ENCODE assay signal across 8 cellular contexts in the genomic region with DNA sequence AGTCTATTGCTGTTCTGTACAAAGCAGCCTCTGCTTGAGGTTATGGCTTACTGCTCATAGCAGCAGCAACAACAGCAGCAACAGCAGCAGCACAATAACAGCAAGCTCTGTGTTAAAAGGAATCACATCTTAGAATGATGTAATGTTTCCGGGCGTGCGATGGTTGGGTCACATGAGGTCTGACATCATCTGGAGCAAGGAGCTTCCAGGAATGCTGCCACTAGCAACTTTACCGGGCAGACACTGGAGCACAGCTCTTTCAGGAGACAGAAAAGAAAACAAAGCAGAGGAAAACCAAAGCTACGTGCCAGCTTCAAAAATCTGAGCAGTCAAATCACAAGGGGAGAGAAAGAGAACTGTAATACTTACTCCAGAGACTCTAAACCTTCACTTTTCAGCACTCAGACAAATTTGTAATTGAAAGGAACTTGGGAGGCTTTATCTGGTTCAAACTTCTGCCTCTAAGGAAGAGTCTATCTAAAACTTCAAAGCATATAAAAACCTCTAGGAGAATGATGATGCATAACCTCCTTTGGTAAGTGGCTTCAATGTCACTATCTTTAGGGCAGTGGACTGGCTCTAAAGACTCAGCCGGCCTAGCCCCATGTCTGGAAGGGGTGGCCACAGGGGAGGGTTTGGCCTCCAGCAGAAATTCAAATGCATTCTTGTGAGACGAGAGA. TPM values are rescaled to one million over a fixed set of nuclear protein-coding genes. Genes with fewer than 3 reads are reported as not detected.
DNase-seq lines count a peak whose midpoint lies in the region; ATAC-seq and TF ChIP-seq lines count a peak whose summit lies in the region.

No MANE protein-coding gene starts in this region.

- no peak for TF ChIP-seq CTCF in left ventricle myocardium inferior (IDR thresholded peaks at IDR 0.05; ENCODE audit: borderline replicate concordance)
- TF ChIP-seq CTCF in retinal pigment epithelial cell (conservative IDR thresholded peaks at IDR 0.05; ENCODE audit: low read depth, low read length) = no peak

- H3K36me3 ChIP-seq in HUES48 (ENCODE audit: control insufficient read depth, insufficient read depth, low read length) = no peaks in the 10 kb centered on the region
- no peaks in the 10 kb centered on the region for H3K36me3 ChIP-seq in left ventricle myocardium inferior

- DNase-seq in amniotic epithelial cell (ENCODE audit: low read depth) = peak; percentile 89
- peak; percentile 67 for DNase-seq in left ventricle myocardium inferior
- DNase-seq in retinal pigment epithelial cell (ENCODE audit: low read depth) = peak; percentile 91
- no peak for DNase-seq in mesenteric fat pad (ENCODE audit: low spot score)
- DNase-seq in natural killer cell treated with Interleukin-12 subunit alpha and Interleukin-12 subunit beta and Interleukin-15 and Interleukin-18, amount 100 ng/mL, for 72 hours (ENCODE audit: low spot score) = no peak

- no peak overlapping the region for H3K4me3 Mint-ChIP-seq in natural killer cell treated with Interleukin-12 subunit alpha and Interleukin-12 subunit beta and Interleukin-15 and Interleukin-18, amount 100 ng/mL, for 72 hours

- H3K27me3 ChIP-seq in HUES48 (ENCODE audit: control insufficient read depth, insufficient read depth, low read length) (no peaks in the 10 kb centered on the region), left ventricle myocardium inferior (ENCODE audit: low read depth) (no peaks in the 10 kb centered on the region)

- peak overlapping the region; percentile 40 for H3K27ac ChIP-seq in HUES48 (ENCODE audit: low read depth, low read length)
- H3K27ac ChIP-seq in left ventricle myocardium inferior (replicated peaks) = peak overlapping the region; percentile 83

- H3K4me1 ChIP-seq in HUES48 (ENCODE audit: control insufficient read depth, insufficient read depth, low read length) = peaks cover 19% of the 10 kb centered on the region
- H3K4me1 ChIP-seq in left ventricle myocardium inferior = peaks cover 14% of the 10 kb centered on the region

- H3K4me3 ChIP-seq in HUES48 (ENCODE audit: low read depth, low read length) (no peak overlapping the region; the same call in 1 of the 2 replicates), left ventricle myocardium inferior (peak overlapping the region; percentile 35), retinal pigment epithelial cell (ENCODE audit: low read length) (peak overlapping the region; percentile 23)

- no peaks in the 10 kb centered on the region for H3K4me1 Mint-ChIP-seq in natural killer cell treated with Interleukin-12 subunit alpha and Interleukin-12 subunit beta and Interleukin-15 and Interleukin-18, amount 100 ng/mL, for 72 hours (ENCODE audit: low read depth in 2 of 2)

- intact Hi-C loops in left ventricle myocardium inferior (cut with micrococcal nuclease) = no loop called here

- H3K9me3 Mint-ChIP-seq in natural killer cell treated with Interleukin-12 subunit alpha and Interleukin-12 subunit beta and Interleukin-15 and Interleukin-18, amount 100 ng/mL, for 72 hours = no peaks in the 10 kb centered on the region

- peaks cover 26 to 37% of the 10 kb centered on the region in 2 donors for H3K27me3 Mint-ChIP-seq in natural killer cell treated with Interleukin-12 subunit alpha and Interleukin-12 subunit beta and Interleukin-15 and Interleukin-18, amount 100 ng/mL, for 72 hours

- ATAC-seq in HG03039 (IDR thresholded peaks at IDR 0.05; ENCODE audit: unreplicated experiment) (no peak), HG03097 (IDR thresholded peaks at IDR 0.05; ENCODE audit: low FRiP score, unreplicated experiment) (no peak)
- ATAC-seq in natural killer cell treated with Interleukin-12 subunit alpha and Interleukin-12 subunit beta and Interleukin-15 and Interleukin-18, amount 100 ng/mL, for 72 hours = no peak

- H3K9ac ChIP-seq in HUES48 (ENCODE audit: low read depth, low read length) = peak overlapping the region; percentile 21; the same call in 1 of the 2 replicates

- no peak overlapping the region for H3K27ac Mint-ChIP-seq in natural killer cell treated with Interleukin-12 subunit alpha and Interleukin-12 subunit beta and Interleukin-15 and Interleukin-18, amount 100 ng/mL, for 72 hours

- no peaks in the 10 kb centered on the region for H3K9me3 ChIP-seq in HUES48 (ENCODE audit: control insufficient read depth, insufficient read depth, low read length)
- peaks cover 13% of the 10 kb centered on the region for H3K9me3 ChIP-seq in left ventricle myocardium inferior (replicated peaks)

- no peaks in the 10 kb centered on the region for H3K36me3 Mint-ChIP-seq in natural killer cell treated with Interleukin-12 subunit alpha and Interleukin-12 subunit beta and Interleukin-15 and Interleukin-18, amount 100 ng/mL, for 72 hours

RNA-seq across cellular contexts. Expression of a gene that starts 28.3 kb away (rescaled TPM):
- total RNA-seq in left ventricle myocardium inferior (20.3 TPM), mesenteric fat pad (48.8 TPM)
- total RNA-seq in natural killer cell treated with Interleukin-12 subunit alpha and Interleukin-12 subunit beta and Interleukin-15 and Interleukin-18, amount 100 ng/mL, for 72 hours = 10 to 100 TPM; 50.0 to 63.7 TPM

Comparison
In these comparisons a context has a peak if more than half of its experiments do, and no peak if none do; other contexts are left out.
1. DNase-seq: peak in amniotic epithelial cell (single experiment), left ventricle myocardium inferior (single experiment) and retinal pigment epithelial cell (single experiment); none in mesenteric fat pad (single experiment) and natural killer cell treated with Interleukin-12 subunit alpha and Interleukin-12 subunit beta and Interleukin-15 and Interleukin-18, amount 100 ng/mL, for 72 hours (single experiment).